20 cellular contexts compared by ENCODE assay signal in genomic region chr12:45208604-45209487, GRCh38. TPM values are rescaled to one million over a fixed set of nuclear protein-coding genes. Genes with fewer than 3 reads are reported as not detected.
DNase-seq lines count a peak whose midpoint lies in the region; ATAC-seq and TF ChIP-seq lines count a peak whose summit lies in the region.
"Had no signal": no experiment of that assay in that cellular context is flagged by ENCODE, and none has a peak within 500 bp of the region (broad histone marks: within the 10 kb centered on the region; RNA-seq: fewer than 3 reads in every experiment).

No MANE protein-coding gene starts in this region.

- ATAC-seq in CD4-positive, CD25-positive, alpha-beta regulatory T cell (ENCODE audit: low read depth in 2 of 2): no peak
- ATAC-seq in HCT116 (peak; percentile 42; the same call in 1 of the 2 replicates), HG03442 (IDR thresholded peaks at IDR 0.05; ENCODE audit: unreplicated experiment) (no peak)
- ATAC-seq: left colon; stimulated activated effector memory CD8-positive, alpha-beta T cell treated with anti-CD3 and anti-CD28 coated beads, Interleukin-12 subunit alpha, Interleukin-12 subunit beta, amount 100 ng/mL, for 72 hours had no signal

- 0 out of 2 replicates have a peak overlapping the region, but pooled peaks have one; percentile 2 for H3K4me2 ChIP-seq in HCT116 (ENCODE audit: low read length)

- no peaks in the 10 kb centered on the region for H3K36me3 ChIP-seq in CD4-positive, CD25-positive, alpha-beta regulatory T cell (ENCODE audit: control insufficient read depth, insufficient read depth, low read length)
- H3K36me3 ChIP-seq in HCT116 (ENCODE audit: control insufficient read depth in 1 of 2, insufficient read depth in 2 of 2, low read length in 2 of 2) (no peaks in the 10 kb centered on the region), uterus (no peaks in the 10 kb centered on the region)

- no peak overlapping the region for H3K4me3 ChIP-seq in CD4-positive, CD25-positive, alpha-beta regulatory T cell (ENCODE audit: low read depth, low read length)
- H3K4me3 ChIP-seq in HCT116 (replicated peaks in 1 of 2; ENCODE audit: low read depth in 1 of 2, low read length in 2 of 2) (no peak overlapping the region), uterus (no peak overlapping the region)

- no TSS peak for BruUV-seq in HCT116 (replicated peaks; lab: Mats Ljungman, UMichigan)

- peak overlapping the region; percentile 38 to 78 (median 77) for H3K27ac Mint-ChIP-seq in CD4-positive, CD25-positive, alpha-beta regulatory T cell
- H3K27ac Mint-ChIP-seq: brain; stimulated activated effector memory CD8-positive, alpha-beta T cell treated with anti-CD3 and anti-CD28 coated beads, Interleukin-12 subunit alpha, Interleukin-12 subunit beta, amount 100 ng/mL, for 72 hours had no signal

- no peaks in the 10 kb centered on the region for H3K9me3 ChIP-seq in CD4-positive, CD25-positive, alpha-beta regulatory T cell (ENCODE audit: control insufficient read depth in 2 of 2, low read length in 2 of 2)
- H3K9me3 ChIP-seq in HCT116 (ENCODE audit: control insufficient read depth in 1 of 2, insufficient read depth in 1 of 2, low read depth in 1 of 2, low read length in 2 of 2): no peaks in the 10 kb centered on the region
- no peaks in the 10 kb centered on the region for H3K9me3 ChIP-seq in uterus

- no peak overlapping the region for H3K9ac ChIP-seq in HCT116 (ENCODE audit: low read length)

- H2AFZ ChIP-seq in HCT116 (ENCODE audit: low read depth, low read length, poor library complexity, severe bottlenecking): no peak overlapping the region

- POLR2A ChIA-PET in HCT116 (lab: Charles Lee) (no interaction called here), RWPE1 (lab: Yijun Ruan, JAX; ENCODE audit: low non-redundant PET) (no interaction called here)

- no peak for TF ChIP-seq RAD21 in HCT116 (IDR thresholded peaks at IDR 0.05; ENCODE audit: low read depth)

- CTCF ChIA-PET in HCT116 (lab: Charles Lee) (no interaction called here), RWPE1 (lab: Yijun Ruan, JAX) (no interaction called here)

- H3K27ac ChIP-seq in CD4-positive, CD25-positive, alpha-beta regulatory T cell (ENCODE audit: insufficient read depth, low read length, poor library complexity, severe bottlenecking): no peak overlapping the region
- H3K27ac ChIP-seq in HCT116 (ENCODE audit: low read depth, low read length) (no peak overlapping the region), uterus (no peak overlapping the region), RWPE1 (no peak overlapping the region)

- no peaks in the 10 kb centered on the region for H4K20me1 ChIP-seq in HCT116 (ENCODE audit: insufficient read depth)

- H3K4me1 ChIP-seq in CD4-positive, CD25-positive, alpha-beta regulatory T cell (ENCODE audit: control insufficient read depth, insufficient read depth, low read length, poor library complexity, severe bottlenecking): peaks cover 18% of the 10 kb centered on the region
- H3K4me1 ChIP-seq in HCT116 (ENCODE audit: control insufficient read depth in 1 of 2, insufficient read depth in 2 of 2, low read length in 2 of 2) (peaks cover 0 to 10% of the 10 kb centered on the region in 2 experiments; a peak in 1 of 4 replicates), uterus (no peaks in the 10 kb centered on the region)

- DNase-seq in CD4-positive, CD25-positive, alpha-beta regulatory T cell: no peak
- peak; percentile 52 for DNase-seq in HCT116 (ENCODE audit: low read depth, low spot score)
- peak; percentile 71 for DNase-seq in amniotic epithelial cell (ENCODE audit: low read depth)
- peak; percentile 80 for DNase-seq in iris pigment epithelial cell (ENCODE audit: low read depth)
- DNase-seq in uterus: no peak
- no peak for DNase-seq in RWPE1 (ENCODE audit: low spot score)
- DNase-seq in GM03348 (ENCODE audit: low spot score): no peak
- DNase-seq: activated CD4-positive, alpha-beta T cell treated with anti-CD3 and anti-CD28 coated beads, Interleukin-2, amount 50 U/mL, for 1 hour; activated effector memory CD4-positive, alpha-beta T cell treated with Interleukin-2 at 50 U/mL for 16 hours; GDM1; GOT3; head of caudate nucleus; left colon; MM.1S; naive B cell; stimulated activated CD4-positive, alpha-beta T cell treated with anti-CD3 and anti-CD28 coated beads, Interleukin-4, amount 100 ng/mL, for 24 hours had no signal

- no peak overlapping the region for H3K4me3 Mint-ChIP-seq in CD4-positive, CD25-positive, alpha-beta regulatory T cell
- H3K4me3 Mint-ChIP-seq: CD14-positive monocyte; stimulated activated effector memory CD8-positive, alpha-beta T cell treated with anti-CD3 and anti-CD28 coated beads, Interleukin-12 subunit alpha, Interleukin-12 subunit beta, amount 100 ng/mL, for 72 hours had no signal

- no peaks in the 10 kb centered on the region for H3K36me3 Mint-ChIP-seq in CD4-positive, CD25-positive, alpha-beta regulatory T cell
- H3K36me3 Mint-ChIP-seq: brain; naive B cell; stimulated activated effector memory CD8-positive, alpha-beta T cell treated with anti-CD3 and anti-CD28 coated beads, Interleukin-12 subunit alpha, Interleukin-12 subunit beta, amount 100 ng/mL, for 72 hours had no signal

- H3K9me3 Mint-ChIP-seq in CD4-positive, CD25-positive, alpha-beta regulatory T cell: peaks cover 0 to 1% (median 0%) of the 10 kb centered on the region in 7 donors
- H3K9me3 Mint-ChIP-seq: naive B cell; stimulated activated effector memory CD8-positive, alpha-beta T cell treated with anti-CD3 and anti-CD28 coated beads, Interleukin-12 subunit alpha, Interleukin-12 subunit beta, amount 100 ng/mL, for 72 hours had no signal

- H3K79me2 ChIP-seq in HCT116 (ENCODE audit: insufficient read depth, low read length): no peaks in the 10 kb centered on the region

- H3K27me3 ChIP-seq in CD4-positive, CD25-positive, alpha-beta regulatory T cell (ENCODE audit: control insufficient read depth, insufficient read depth, low read length): no peaks in the 10 kb centered on the region
- no peaks in the 10 kb centered on the region for H3K27me3 ChIP-seq in HCT116 (ENCODE audit: insufficient read depth, low read length)
- no peaks in the 10 kb centered on the region for H3K27me3 ChIP-seq in uterus

- no peaks in the 10 kb centered on the region for H3K9me2 ChIP-seq in HCT116 (ENCODE audit: insufficient read depth)

- intact Hi-C loops in HCT116 (cut with micrococcal nuclease): no loop called here
- intact Hi-C loops in uterus (cut with DNase I; ENCODE audit: low total_unique reads): no loop called here

- RAD21 ChIA-PET in HCT116 (lab: Charles Lee; ENCODE audit: low non-redundant PET in 1 of 2, low total read pairs in 2 of 2, uncharacterized antibody in 2 of 2, unreplicated experiment in 2 of 2): no interaction called here

- H3K27me3 Mint-ChIP-seq in CD4-positive, CD25-positive, alpha-beta regulatory T cell: no peaks in the 10 kb centered on the region
- H3K27me3 Mint-ChIP-seq: brain had no signal

- no peak for TF ChIP-seq POLR2A in HCT116 (IDR thresholded peaks at IDR 0.05; ENCODE audit: borderline replicate concordance, extremely low read depth, insufficient read depth, insufficient read length)
- TF ChIP-seq POLR2A in uterus (IDR thresholded peaks at IDR 0.05): no peak

- peaks cover 0 to 40% (median 16%) of the 10 kb centered on the region in 4 donors for H3K4me1 Mint-ChIP-seq in CD4-positive, CD25-positive, alpha-beta regulatory T cell
- H3K4me1 Mint-ChIP-seq: brain had no signal

- no peak for TF ChIP-seq CTCF in HCT116 (IDR thresholded peaks at IDR 0.05 in 2 of 3, conservative IDR thresholded peaks at IDR 0.05 in 1 of 3; ENCODE audit: borderline replicate concordance in 1 of 3, insufficient read depth in 1 of 3, low read depth in 2 of 3, low read length in 2 of 3)
- TF ChIP-seq CTCF in uterus (IDR thresholded peaks at IDR 0.05): no peak
- no peak for TF ChIP-seq CTCF in RWPE1 (conservative IDR thresholded peaks at IDR 0.05; ENCODE audit: low read depth)

TF ChIP-seq in HCT116, 20 proteins besides CTCF, POLR2A, EP300 and RAD21 (continues in another document):
- TF ChIP-seq SIN3A (IDR thresholded peaks at IDR 0.05; ENCODE audit: low read depth): no peak
- peak; percentile 24; the same call in 1 of the 2 replicates for TF ChIP-seq SP1 (IDR thresholded peaks at IDR 0.05; ENCODE audit: low read depth)
- TF ChIP-seq EGR1 (IDR thresholded peaks at IDR 0.05; ENCODE audit: low read depth): no peak
- TF ChIP-seq ATF3 (IDR thresholded peaks at IDR 0.05): no peak
- no peak for TF ChIP-seq MAX (IDR thresholded peaks at IDR 0.05)
- no peak for TF ChIP-seq ZFX (IDR thresholded peaks at IDR 0.05)
- TF ChIP-seq SRF (IDR thresholded peaks at IDR 0.05; ENCODE audit: low read depth): no peak
- TF ChIP-seq POLR2AphosphoS5 (IDR thresholded peaks at IDR 0.05; ENCODE audit: low read depth, low read length): no peak

RNA-seq across cellular contexts. Expression of gene ANO6, which starts 7.0 kb away (rescaled TPM):
- 30.1 TPM for total RNA-seq in CD4-positive, CD25-positive, alpha-beta regulatory T cell
- 10 to 100 TPM; 19.9 to 24.8 (median 22.4) TPM for polyA plus RNA-seq in CD4-positive, CD25-positive, alpha-beta regulatory T cell
- total RNA-seq in HCT116 (2021; ENCODE audit: unreplicated experiment): 36.7 TPM
- polyA plus RNA-seq in HCT116 (2012): 19.0 and 22.0 TPM in 2 replicates
- 100 to 1,000 TPM in 1 of 4 donors, 10 to 100 TPM in 3; 53.8 to 125 (median 75.9) TPM for total RNA-seq in uterus

Comparison
In these comparisons a context has a peak if more than half of its experiments do, and no peak if none do; other contexts are left out.
1. DNase-seq: peak in HCT116 (single experiment), amniotic epithelial cell (single experiment) and iris pigment epithelial cell (single experiment); none in CD4-positive, CD25-positive, alpha-beta regulatory T cell (0 of 3), uterus (0 of 2), RWPE1 (single experiment) and GM03348 (single experiment).